In genomic region chr5:40991168-40991980, GRCh38 we compare ENCODE assay signal across 1 cellular context.
TF ChIP-seq lines count a peak whose summit lies in the region.

No MANE protein-coding gene starts in this region.

TF ChIP-seq in HepG2, 621 proteins besides CTCF, POLR2A, EP300 and RAD21 (continued from another document):
- TF ChIP-seq PRDM10 (CRISPR knock-in tag; IDR thresholded peaks at IDR 0.05; ENCODE audit: low read depth): no peak
- TF ChIP-seq ATF7 (IDR thresholded peaks at IDR 0.05): no peak
- TF ChIP-seq ATF7 (CRISPR knock-in tag; IDR thresholded peaks at IDR 0.05): no peak
- no peak for TF ChIP-seq ZNF678 (CRISPR knock-in tag; IDR thresholded peaks at IDR 0.05)
- TF ChIP-seq KDM5A (IDR thresholded peaks at IDR 0.05; ENCODE audit: borderline replicate concordance, low read length): no peak
- TF ChIP-seq ZNF574 (CRISPR knock-in tag; IDR thresholded peaks at IDR 0.05): 0 out of 2 replicates have a peak, but pooled peaks have one; percentile 25
- TF ChIP-seq ZNF256 (CRISPR knock-in tag; conservative IDR thresholded peaks at IDR 0.05): no peak
- no peak for TF ChIP-seq ZMYM2 (CRISPR knock-in tag; IDR thresholded peaks at IDR 0.05)
- no peak for TF ChIP-seq ZNF672 (CRISPR knock-in tag; IDR thresholded peaks at IDR 0.05)
- no peak for TF ChIP-seq ZNF460 (CRISPR knock-in tag; IDR thresholded peaks at IDR 0.05; ENCODE audit: borderline replicate concordance)
- TF ChIP-seq ZFP36L2 (CRISPR knock-in tag; IDR thresholded peaks at IDR 0.05): no peak
- TF ChIP-seq ZNF251 (CRISPR knock-in tag; IDR thresholded peaks at IDR 0.05): no peak
- peak; percentile 79; the same call in 1 of the 2 replicates for TF ChIP-seq NR2C2 (CRISPR knock-in tag; IDR thresholded peaks at IDR 0.05; ENCODE audit: borderline replicate concordance)
- no peak for TF ChIP-seq GZF1 (CRISPR knock-in tag; IDR thresholded peaks at IDR 0.05)
- peak; percentile 39 for TF ChIP-seq TEAD3 (CRISPR knock-in tag; optimal IDR thresholded peaks at IDR 0.05; ENCODE audit: borderline replicate concordance)
- TF ChIP-seq STAT5B (CRISPR knock-in tag; IDR thresholded peaks at IDR 0.05): no peak
